ENCODE assay signal across 10 cellular contexts in genomic region chr19:40688987-40689338, GRCh38. TPM values are rescaled to one million over a fixed set of nuclear protein-coding genes. Genes with fewer than 3 reads are reported as not detected.
DNase-seq lines count a peak whose midpoint lies in the region; ATAC-seq and TF ChIP-seq lines count a peak whose summit lies in the region.
"Had no signal": no experiment of that assay in that cellular context is flagged by ENCODE, and none has a peak within 500 bp of the region (broad histone marks: within the 10 kb centered on the region; RNA-seq: fewer than 3 reads in every experiment).

No MANE protein-coding gene starts in this region.

- H2AK5ac ChIP-seq in H9 (ENCODE audit: insufficient read length, low read length) = no peak overlapping the region

- H2BK12ac ChIP-seq in H9 (ENCODE audit: insufficient read length, low read depth, low read length) = no peak overlapping the region

- TF ChIP-seq CTCF in H9 (conservative IDR thresholded peaks at IDR 0.05) (no peak), ascending aorta (IDR thresholded peaks at IDR 0.05) (no peak)

- no peak overlapping the region for H2BK120ac ChIP-seq in H9 (ENCODE audit: low read depth, low read length, poor library complexity, severe bottlenecking)

- H3K9me3 ChIP-seq in H9 (ENCODE audit: control insufficient read depth, low read depth, low read length) (no peaks in the 10 kb centered on the region), ascending aorta (no peaks in the 10 kb centered on the region), iPS-18a (ENCODE audit: control insufficient read depth, low read depth, low read length) (no peaks in the 10 kb centered on the region), subcutaneous abdominal adipose tissue (ENCODE audit: control insufficient read depth in 5 of 5, low read length in 5 of 5) (no peaks in the 10 kb centered on the region)
- H3K9me3 ChIP-seq: pancreas had no signal

- no peaks in the 10 kb centered on the region for H3K79me2 ChIP-seq in H9 (ENCODE audit: insufficient read depth, low read length)

- POLR2A ChIA-PET in T-cell (lab: Charles Lee) = no interaction called here

- no peak overlapping the region for H3T11ph ChIP-seq in H9 (ENCODE audit: low read length)

- no CpG with 5 or more reads among the region's 4 CpGs for WGBS in H9 (ENCODE audit: extremely low coverage, insufficient read length, low lambda C conversion rate)

- H3K36me3 ChIP-seq in ascending aorta (peaks cover 21 to 29% of the 10 kb centered on the region in 2 donors), iPS-18a (ENCODE audit: control insufficient read depth, low read depth, low read length) (peaks cover 6% of the 10 kb centered on the region), subcutaneous abdominal adipose tissue (ENCODE audit: control insufficient read depth in 5 of 5, insufficient read depth in 5 of 5, low read length in 5 of 5) (peaks cover 0 to 47% (median 27%) of the 10 kb centered on the region in 5 donors)
- H3K36me3 ChIP-seq: pancreas had no signal

- no peak overlapping the region for H4K5ac ChIP-seq in H9 (ENCODE audit: insufficient read length, low read depth, low read length)

- H3K27ac Mint-ChIP-seq in H9 (no peak overlapping the region), T-cell (no peak overlapping the region)
- H3K27ac Mint-ChIP-seq: activated naive CD8-positive, alpha-beta T cell had no signal

- H3K23me2 ChIP-seq in H9 (ENCODE audit: insufficient read length, low read depth, low read length, poor library complexity, severe bottlenecking) = peaks cover 15% of the 10 kb centered on the region

- peak overlapping the region; percentile 84 to 86 for H3K4me3 ChIP-seq in ascending aorta
- peak overlapping the region; percentile 53 for H3K4me3 ChIP-seq in iPS-18a (ENCODE audit: low read length)
- H3K4me3 ChIP-seq in subcutaneous abdominal adipose tissue (ENCODE audit: low read depth in 1 of 5, low read length in 5 of 5) = peak overlapping the region; percentile 59 to 90 (median 75)

- no peak overlapping the region for H2BK20ac ChIP-seq in H9 (ENCODE audit: low read depth, low read length, poor library complexity, severe bottlenecking)

- DNase-seq in H9 (no peak), ascending aorta (ENCODE audit: low spot score in 2 of 2) (no peak), NCI-H1436 treated with DMSO at 0.1 percent for 48 hours (lab: John Stamatoyannopoulos, UW) (no peak), T-cell (no peak)

- H3K27me3 Mint-ChIP-seq in H9 (ENCODE audit: low read depth) = no peaks in the 10 kb centered on the region; the same call in 1 of the 2 replicates
- no peaks in the 10 kb centered on the region for H3K27me3 Mint-ChIP-seq in T-cell
- H3K27me3 Mint-ChIP-seq: activated naive CD8-positive, alpha-beta T cell had no signal

- H3K4me2 ChIP-seq in H9 (ENCODE audit: insufficient read depth, insufficient read length, low read length) = peak overlapping the region; percentile 91

- no peaks in the 10 kb centered on the region for H3K79me1 ChIP-seq in H9 (ENCODE audit: insufficient read depth, low read depth, low read length, poor library complexity, severe bottlenecking)

- H3K9ac ChIP-seq in H9 (ENCODE audit: extremely low read depth, insufficient read length, low read length) (no peak overlapping the region), iPS-18a (ENCODE audit: low read length) (no peak overlapping the region), subcutaneous abdominal adipose tissue (ENCODE audit: low read length in 5 of 5) (peak overlapping the region in 4 of 5 donors; percentile 75 to 84 (median 76))

- H3K4me1 Mint-ChIP-seq in H9 = peaks cover 7 to 9% of the 10 kb centered on the region in 2 experiments
- peaks cover 0 to 4% (median 3%) of the 10 kb centered on the region in 3 donors for H3K4me1 Mint-ChIP-seq in T-cell

- H3K27me3 ChIP-seq in H9 (ENCODE audit: insufficient read depth, low read length) (no peaks in the 10 kb centered on the region), ascending aorta (no peaks in the 10 kb centered on the region), iPS-18a (ENCODE audit: control insufficient read depth, insufficient read depth, low read length) (no peaks in the 10 kb centered on the region), subcutaneous abdominal adipose tissue (ENCODE audit: control insufficient read depth in 5 of 5, insufficient read depth in 4 of 5, low read length in 5 of 5) (no peaks in the 10 kb centered on the region)
- H3K27me3 ChIP-seq: pancreas had no signal

- no peak overlapping the region for H4K8ac ChIP-seq in H9 (replicated peaks; ENCODE audit: insufficient read length, low read depth, low read length)

- H4K20me1 ChIP-seq in H9 (ENCODE audit: control insufficient read depth, insufficient read depth, insufficient read length) = peaks cover 9% of the 10 kb centered on the region

- ATAC-seq in GM21529 (IDR thresholded peaks at IDR 0.05; ENCODE audit: unreplicated experiment) = no peak
- no peak for ATAC-seq in GM18502 (IDR thresholded peaks at IDR 0.05; ENCODE audit: poor library complexity, unreplicated experiment)
- no peak for ATAC-seq in T-cell (replicated peaks in 1 of 4)
- ATAC-seq: pancreas had no signal

- no peak overlapping the region for H3K27ac ChIP-seq in H9 (ENCODE audit: insufficient read length, low read depth, low read length)
- H3K27ac ChIP-seq in ascending aorta = peak overlapping the region; percentile 89 to 93
- no peak overlapping the region for H3K27ac ChIP-seq in iPS-18a (ENCODE audit: low read length)
- H3K27ac ChIP-seq in subcutaneous abdominal adipose tissue (ENCODE audit: low read depth, low read length) = peak overlapping the region; percentile 75
- H3K27ac ChIP-seq: pancreas had no signal

- H3K4me3 Mint-ChIP-seq in H9 (no peak overlapping the region), T-cell (no peak overlapping the region)
- H3K4me3 Mint-ChIP-seq: activated naive CD8-positive, alpha-beta T cell had no signal

- H3K23ac ChIP-seq in H9 (ENCODE audit: insufficient read length, low read depth, low read length) = no peak overlapping the region

- H3K14ac ChIP-seq in H9 (ENCODE audit: insufficient read depth, low read length) = no peak overlapping the region

- no peaks in the 10 kb centered on the region for H3K9me3 Mint-ChIP-seq in H9
- H3K9me3 Mint-ChIP-seq in T-cell = no peaks in the 10 kb centered on the region

- H3K36me3 Mint-ChIP-seq in H9 (ENCODE audit: insufficient read depth in 1 of 3, low read depth in 3 of 3) = peaks cover 17 to 36% (median 27%) of the 10 kb centered on the region in 3 experiments
- H3K36me3 Mint-ChIP-seq in T-cell = peaks cover 13% of the 10 kb centered on the region

- H3K4ac ChIP-seq in H9 (ENCODE audit: low read depth, low read length) = no peak overlapping the region

- no peak overlapping the region for H2AFZ ChIP-seq in H9 (ENCODE audit: low read length)

- no peak overlapping the region for H2BK15ac ChIP-seq in H9 (ENCODE audit: low read depth, low read length)

- H3K56ac ChIP-seq in H9 (ENCODE audit: insufficient read length, low read depth, low read length) = no peak overlapping the region

- intact Hi-C loops in ascending aorta (cut with DNase I) = no loop called here

- no peak overlapping the region for H2BK5ac ChIP-seq in H9 (ENCODE audit: insufficient read length, low read length)

- H3K4me1 ChIP-seq in H9 (ENCODE audit: insufficient read depth, low read length) (no peaks in the 10 kb centered on the region), ascending aorta (peaks cover 6 to 24% of the 10 kb centered on the region in 2 donors), iPS-18a (ENCODE audit: control insufficient read depth, low read depth, low read length) (peaks cover 8% of the 10 kb centered on the region), subcutaneous abdominal adipose tissue (ENCODE audit: control insufficient read depth in 5 of 5, insufficient read depth in 5 of 5, low read length in 5 of 5) (peaks cover 9 to 47% (median 37%) of the 10 kb centered on the region in 5 donors)

- no peak overlapping the region for H3K18ac ChIP-seq in H9 (ENCODE audit: insufficient read length, low read depth, low read length)

- no peak overlapping the region for H4K91ac ChIP-seq in H9 (ENCODE audit: insufficient read length, low read depth, low read length)

- CTCF ChIA-PET in T-cell (lab: Charles Lee) = no interaction called here

RNA-seq across cellular contexts. Expression of gene NUMBL, which starts 1.5 kb away (rescaled TPM):
- total RNA-seq in H9 (2021) = 32.6 and 34.5 TPM in 2 replicates
- 360 TPM for total RNA-seq in ascending aorta
- total RNA-seq in T-cell = 10 to 100 TPM in 3 of 5 donors, 1 to 10 TPM in 2; 7.1 to 19.0 (median 13.1) TPM

RNA-seq across cellular contexts. Expression of gene COQ8B, which starts 27.7 kb away (rescaled TPM):
- total RNA-seq in H9 (2021) = 40.5 and 42.0 TPM in 2 replicates
- 33.3 TPM for total RNA-seq in ascending aorta
- total RNA-seq in T-cell = 10 to 100 TPM; 30.8 to 60.1 (median 53.9) TPM

RNA-seq across cellular contexts. Expression of gene ITPKC, which starts 27.9 kb away (rescaled TPM):
- 11.2 and 11.8 TPM in 2 replicates for total RNA-seq in H9 (2021)
- total RNA-seq in ascending aorta = 60.7 TPM
- total RNA-seq in T-cell = 10 to 100 TPM in 1 of 5 donors, 1 to 10 TPM in 4; 5.9 to 11.8 (median 9.3) TPM

Comparison
In these comparisons a context has a peak if more than half of its experiments do, and no peak if none do; other contexts are left out.
1. H3K27ac ChIP-seq: peak in ascending aorta (2 of 2) and subcutaneous abdominal adipose tissue (single experiment); none in H9 (single experiment) and iPS-18a (single experiment).
2. H3K9ac ChIP-seq: peak in subcutaneous abdominal adipose tissue (4 of 5); none in H9 (single experiment) and iPS-18a (single experiment).
3. RNA of gene NUMBL, which starts 1.5 kb away (total RNA-seq): 360 TPM in ascending aorta (single experiment); 32.6 to 34.5 TPM in H9 and 7.1 to 19.0 TPM in T-cell; every median in the first group is over 10 times any median in the second.
4. Peak in every context shown above with its lines, with median percentiles within 50 percentile points of each other: H3K4me3 ChIP-seq.